8 cellular contexts compared by ENCODE assay signal in the genomic region with DNA sequence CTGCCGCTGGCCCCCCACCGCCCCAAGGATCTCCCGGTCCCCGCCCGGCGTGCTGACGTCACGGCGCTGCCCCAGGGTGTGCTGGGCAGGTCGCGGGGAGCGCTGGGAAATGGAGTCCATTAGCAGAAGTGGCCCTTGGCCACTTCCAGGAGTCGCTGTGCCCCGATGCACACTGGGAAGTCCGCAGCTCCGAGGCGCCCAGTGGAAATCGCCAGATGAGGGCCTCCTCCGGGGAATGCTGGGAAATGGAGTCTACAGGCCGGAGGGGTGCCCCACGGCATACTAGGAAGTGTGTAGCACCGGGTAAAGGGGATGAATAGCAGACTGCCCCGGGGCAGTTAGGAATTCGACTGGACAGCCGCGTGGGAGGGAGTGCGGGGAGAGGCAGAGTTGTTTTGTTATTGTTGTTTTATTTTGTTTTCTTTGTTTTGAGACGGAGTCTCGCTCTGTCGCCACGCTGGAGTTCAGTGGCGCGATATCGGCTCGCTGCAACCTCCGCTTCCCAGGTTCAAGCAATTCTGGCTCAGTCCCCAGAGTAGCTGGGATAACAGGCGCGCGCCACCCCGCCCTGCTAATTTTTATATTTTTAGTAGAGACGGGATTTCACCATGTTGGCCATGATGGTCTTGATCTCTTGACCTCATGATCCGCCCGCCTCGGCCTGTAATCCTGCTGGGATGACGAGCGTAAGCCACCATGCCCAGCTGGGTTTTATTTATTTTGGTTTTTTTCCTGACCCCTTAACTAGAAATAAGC. TPM values are rescaled to one million over a fixed set of nuclear protein-coding genes. Genes with fewer than 3 reads are reported as not detected.
DNase-seq lines count a peak whose midpoint lies in the region; TF ChIP-seq lines count a peak whose summit lies in the region.

A gene (minus strand): TSS at position 2 of the 756 bp plus-strand sequence. CDS start 94 bp downstream, outside the sequence.

- no peaks in the 10 kb centered on the region for H3K9me3 Mint-ChIP-seq in CD8-positive, alpha-beta memory T cell

- H3K4me1 ChIP-seq in CD8-positive, alpha-beta memory T cell (ENCODE audit: insufficient read depth, low read length), result peaks cover 25% of the 10 kb centered on the region
- H3K4me1 ChIP-seq in effector memory CD4-positive, alpha-beta T cell (ENCODE audit: control insufficient read depth, insufficient read depth, low read length, poor library complexity, severe bottlenecking), result peaks cover 22% of the 10 kb centered on the region

- H3K27ac ChIP-seq in CD8-positive, alpha-beta memory T cell (ENCODE audit: low read depth, low read length), result peak within 1 kb of the TSS; percentile 74
- H3K27ac ChIP-seq in effector memory CD4-positive, alpha-beta T cell (ENCODE audit: insufficient read depth, low read length, poor library complexity, severe bottlenecking), result peak within 1 kb of the TSS; percentile 71

- POLR2A ChIA-PET in CD8-positive, alpha-beta memory T cell (lab: Charles Lee), result interaction anchor here (0.6 to 2.3 kb wide), 6 partner anchors 36 to 507 kb away, joined by 3 to 8 read pairs (median 4); a partner anchor contains a TSS
- POLR2A ChIA-PET in activated CD8-positive, alpha-beta memory T cell treated with anti-CD3 and anti-CD28 coated beads for 36 hours (lab: Charles Lee), result interaction anchor here (0.6 to 1.1 kb wide), 3 partner anchors 24 to 537 kb away, joined by 3 to 7 read pairs (median 4); a partner anchor contains a TSS

- peaks cover 30 to 53% (median 31%) of the 10 kb centered on the region in 3 donors for H3K4me1 Mint-ChIP-seq in CD8-positive, alpha-beta memory T cell

- H3K36me3 ChIP-seq in CD8-positive, alpha-beta memory T cell (ENCODE audit: insufficient read depth, low read length), result no peaks in the 10 kb centered on the region
- H3K36me3 ChIP-seq in effector memory CD4-positive, alpha-beta T cell (ENCODE audit: control insufficient read depth, insufficient read depth, low read length), result peaks cover 6% of the 10 kb centered on the region

- H3K4me3 ChIP-seq in CD8-positive, alpha-beta memory T cell (ENCODE audit: low read length), result peak within 1 kb of the TSS; percentile 87
- H3K4me3 ChIP-seq in effector memory CD4-positive, alpha-beta T cell (ENCODE audit: insufficient read depth, low read depth, low read length, poor library complexity, severe bottlenecking), result peak within 1 kb of the TSS; percentile 71

- H3K9me3 ChIP-seq in CD8-positive, alpha-beta memory T cell (ENCODE audit: low read length), result no peaks in the 10 kb centered on the region
- no peaks in the 10 kb centered on the region for H3K9me3 ChIP-seq in effector memory CD4-positive, alpha-beta T cell (ENCODE audit: control insufficient read depth, low read length)

- H3K27me3 ChIP-seq in CD8-positive, alpha-beta memory T cell (ENCODE audit: insufficient read depth, low read length, poor library complexity, severe bottlenecking), result no peaks in the 10 kb centered on the region
- H3K27me3 ChIP-seq in effector memory CD4-positive, alpha-beta T cell (replicated peaks; ENCODE audit: control insufficient read depth, insufficient read depth, low read length, poor library complexity, severe bottlenecking), result no peaks in the 10 kb centered on the region

- TF ChIP-seq CTCF in GM20000 (IDR thresholded peaks at IDR 0.05; ENCODE audit: extremely low read depth, missing control alignments), result no peak

- peak; percentile 90 to 98 (median 95) for DNase-seq in CD8-positive, alpha-beta memory T cell
- peak; percentile 100 for DNase-seq in GM20000 (ENCODE audit: low spot score)
- DNase-seq in HT-29 (ENCODE audit: low spot score), result peak; percentile 100
- DNase-seq in NOMO-1 (lab: John Stamatoyannopoulos, UW; ENCODE audit: unreplicated experiment in 2 of 2), result peak; percentile 98 to 99
- DNase-seq in effector memory CD4-positive, alpha-beta T cell, result peak; percentile 94 to 96 (median 94)
- peak; percentile 99 for DNase-seq in lung microvascular endothelial cell (ENCODE audit: low read depth in 2 of 2)
- DNase-seq in stimulated activated CD4-positive, alpha-beta T cell treated with anti-CD3 and anti-CD28 coated beads, TNF-alpha, amount 100 ng/mL, for 48 hours (ENCODE audit: low read depth in 3 of 3), result peak; percentile 94 to 98 (median 95)

- peaks cover 3 to 13% of the 10 kb centered on the region in 2 donors for H3K27me3 Mint-ChIP-seq in CD8-positive, alpha-beta memory T cell

- H3K27ac Mint-ChIP-seq in CD8-positive, alpha-beta memory T cell, result peak within 1 kb of the TSS; percentile 93 to 100 (median 96)

- peak within 1 kb of the TSS; percentile 93 to 100 (median 98) for H3K4me3 Mint-ChIP-seq in CD8-positive, alpha-beta memory T cell

- H3K36me3 Mint-ChIP-seq in CD8-positive, alpha-beta memory T cell, result peaks cover 0 to 21% (median 0%) of the 10 kb centered on the region in 3 donors

- CTCF ChIA-PET in CD8-positive, alpha-beta memory T cell (lab: Charles Lee), result interaction anchor here (0.9 to 1.9 kb wide), 3 partner anchors 23 to 386 kb away, joined by 3 to 8 read pairs (median 7); no protein-coding TSS in a partner anchor
- CTCF ChIA-PET in activated CD8-positive, alpha-beta memory T cell treated with anti-CD3 and anti-CD28 coated beads for 36 hours (lab: Charles Lee), result interaction anchor here (0.8 to 1.3 kb wide), 3 partner anchors 29 to 386 kb away, joined by 3 read pairs; no protein-coding TSS in a partner anchor

RNA-seq across cellular contexts. Expression of the gene that starts here (rescaled TPM):
- 10 to 100 TPM; 95.4 to 98.3 TPM for total RNA-seq in CD8-positive, alpha-beta memory T cell
- polyA plus RNA-seq in CD8-positive, alpha-beta memory T cell, result 7.7 TPM
- 227 and 261 TPM in 2 replicates for total RNA-seq in HT-29 (2014; rRNA removed; shearing (Covaris generic))
- 10 to 100 TPM; 87.4 to 89.7 TPM for total RNA-seq in activated CD8-positive, alpha-beta memory T cell treated with anti-CD3 and anti-CD28 coated beads for 36 hours
- 18.1 and 25.8 TPM in 2 replicates for total RNA-seq in lung microvascular endothelial cell

Comparison
In these comparisons a context has a peak if more than half of its experiments do, and no peak if none do; other contexts are left out.
1. Peak in every context shown above with its lines: DNase-seq, H3K4me3 ChIP-seq and H3K27ac ChIP-seq.